ENCODE assay signal across 1 cellular context in the genomic region with DNA sequence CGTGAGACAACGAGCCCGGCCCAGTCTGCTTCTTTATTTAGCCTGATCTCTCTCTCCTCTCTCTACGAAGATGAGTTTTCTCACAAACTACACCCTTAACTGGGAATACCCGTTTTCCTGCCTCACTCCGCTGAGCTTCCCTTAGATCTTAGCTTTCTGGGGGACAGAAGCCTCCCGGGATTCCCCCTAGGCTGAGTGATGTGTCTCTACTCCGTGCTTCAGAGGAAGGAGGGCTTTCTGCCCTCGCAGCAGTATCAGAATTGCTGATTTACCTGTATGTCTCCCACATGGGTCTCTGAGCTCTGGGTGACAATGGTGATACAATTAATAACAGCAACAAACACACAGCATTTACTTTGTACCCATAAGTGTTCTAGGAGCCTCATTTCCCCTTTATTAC.
TF ChIP-seq lines count a peak whose summit lies in the region.

No MANE protein-coding gene starts in this region.

TF ChIP-seq in H1, 55 proteins besides CTCF, POLR2A, EP300 and RAD21:
- TF ChIP-seq TBP (IDR thresholded peaks at IDR 0.05; ENCODE audit: low read depth, low read length) (no peak), POLR2AphosphoS5 (IDR thresholded peaks at IDR 0.05; ENCODE audit: low read depth, low read length) (no peak), EGR1 (IDR thresholded peaks at IDR 0.05; ENCODE audit: borderline replicate concordance, low read depth, low read length) (no peak), KDM4A (IDR thresholded peaks at IDR 0.05; ENCODE audit: low read depth, low read length, severe bottlenecking) (no peak), CEBPB (IDR thresholded peaks at IDR 0.05; ENCODE audit: low read depth, low read length) (no peak), PHF8 (conservative IDR thresholded peaks at IDR 0.05; ENCODE audit: low read depth, low read length) (no peak)
- TF ChIP-seq, protein P1, sequence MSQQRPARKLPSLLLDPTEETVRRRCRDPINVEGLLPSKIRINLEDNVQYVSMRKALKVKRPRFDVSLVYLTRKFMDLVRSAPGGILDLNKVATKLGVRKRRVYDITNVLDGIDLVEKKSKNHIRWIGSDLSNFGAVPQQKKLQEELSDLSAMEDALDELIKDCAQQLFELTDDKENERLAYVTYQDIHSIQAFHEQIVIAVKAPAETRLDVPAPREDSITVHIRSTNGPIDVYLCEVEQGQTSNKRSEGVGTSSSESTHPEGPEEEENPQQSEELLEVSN (IDR thresholded peaks at IDR 0.05), result no peak
